ENCODE assay signal across 21 cellular contexts in the genomic region with DNA sequence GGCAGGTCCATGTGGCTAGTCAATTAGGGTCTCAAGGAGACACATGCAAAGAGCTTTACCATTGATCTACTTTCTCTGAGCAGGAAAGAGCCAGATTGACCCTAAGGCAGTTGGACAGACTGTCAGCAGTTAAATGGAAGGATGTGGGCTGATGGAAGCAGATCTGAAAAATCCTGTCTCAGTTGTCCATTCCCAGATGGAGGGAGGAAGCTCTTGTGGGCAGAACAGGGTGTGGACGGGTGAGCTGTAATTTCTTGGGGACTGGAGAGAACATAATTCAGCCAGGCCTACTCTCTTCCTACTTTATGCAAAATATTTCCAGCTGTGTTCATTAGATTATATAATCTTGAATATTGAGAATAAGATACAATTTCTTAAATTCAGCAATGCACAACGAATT.
"Had no signal": no experiment of that assay in that cellular context is flagged by ENCODE, and none has a peak within 500 bp of the region (broad histone marks: within the 10 kb centered on the region; RNA-seq: fewer than 3 reads in every experiment).

No MANE protein-coding gene starts in this region.

- H3K36me3 ChIP-seq: Peyer's patch, SJSA1 had no signal

- H3K27ac ChIP-seq: Peyer's patch, RWPE1, SJSA1 had no signal

- ATAC-seq: activated CD4-positive, CD25-positive, alpha-beta regulatory T cell treated with anti-CD3 and anti-CD28 coated beads, Interleukin-2, amount 50 U/mL, for 24 hours; activated CD8-positive, alpha-beta T cell treated with anti-CD3 and anti-CD28 coated beads, Interleukin-2, amount 10 ng/mL, durations not matched to agents 7 days and 5 days had no signal

- H3K4me1 ChIP-seq: Peyer's patch, SJSA1 had no signal

- H3K9me3 ChIP-seq: Peyer's patch, SJSA1 had no signal

- H3K27me3 ChIP-seq: Peyer's patch, SJSA1 had no signal

- DNase-seq: activated CD4-positive, alpha-beta T cell treated with anti-CD3 and anti-CD28 coated beads for 48 hours; activated CD4-positive, alpha-beta T cell treated with anti-CD3 and anti-CD28 coated beads, Interleukin-2, amount 50 U/mL, for 4 hours; activated CD8-positive, alpha-beta memory T cell treated with anti-CD3 and anti-CD28 coated beads, Interleukin-2, amount 50 U/mL, for 48 hours; activated CD8-positive, alpha-beta T cell treated with anti-CD3 and anti-CD28 coated beads, Interleukin-2, amount 10 ng/mL, durations not matched to agents 7 days and 5 days; activated T-cell treated with anti-CD3 and anti-CD28 coated beads, Interleukin-2, amount 50 U/mL, for 1 hour; aorta; Kasumi-1; KBM-7; NCI-H1092; NCI-H1417; NCI-H1930; NCI-H345; NCI-H510A; NCI-H69; NK-92 treated with Interleukin-12 subunit alpha and Interleukin-12 subunit beta, amount 100 ng/mL, for 24 hours; OCI-M1; Peyer's patch; SHP77 had no signal

- H3K4me3 ChIP-seq: Peyer's patch, SJSA1 had no signal
